Comparison of ENCODE assay signal across 8 cellular contexts in genomic region chr4:89308161-89308500, GRCh38. TPM values are rescaled to one million over a fixed set of nuclear protein-coding genes. Genes with fewer than 3 reads are reported as not detected.
DNase-seq lines count a peak whose midpoint lies in the region; ATAC-seq and TF ChIP-seq lines count a peak whose summit lies in the region.

No MANE protein-coding gene starts in this region.

- H3K36me3 Mint-ChIP-seq in T-helper 1 cell treated with Interleukin-12 subunit alpha and Interleukin-12 subunit beta and Interleukin-4 antibody, amounts not matched to agents 30 μg/mL and 1 μg/mL, for 36 hours (ENCODE audit: low read depth): peaks cover 29% of the 10 kb centered on the region
- peaks cover 9% of the 10 kb centered on the region for H3K36me3 Mint-ChIP-seq in activated CD8-positive, alpha-beta T cell treated with anti-CD3 and anti-CD28 coated beads for 36 hours (ENCODE audit: low read depth)

- H3K9me3 Mint-ChIP-seq in T-helper 1 cell treated with Interleukin-12 subunit alpha and Interleukin-12 subunit beta and Interleukin-4 antibody, amounts not matched to agents 30 μg/mL and 1 μg/mL, for 36 hours: no peaks in the 10 kb centered on the region
- H3K9me3 Mint-ChIP-seq in activated CD8-positive, alpha-beta T cell treated with anti-CD3 and anti-CD28 coated beads for 36 hours: no peaks in the 10 kb centered on the region

- ATAC-seq in activated CD8-positive, alpha-beta T cell treated with anti-CD3 and anti-CD28 coated beads for 36 hours: no peak
- ATAC-seq in GM18868 (IDR thresholded peaks at IDR 0.05; ENCODE audit: unreplicated experiment): no peak

- H3K27me3 ChIP-seq in subcutaneous abdominal adipose tissue (ENCODE audit: control insufficient read depth in 5 of 5, insufficient read depth in 4 of 5, low read length in 5 of 5): peaks cover 4 to 13% (median 11%) of the 10 kb centered on the region in 5 donors

- DNase-seq in T-helper 1 cell (no peak), GM19240 (ENCODE audit: insufficient read length, low spot score) (no peak), foreskin melanocyte (no peak)
- no peak for DNase-seq in activated CD8-positive, alpha-beta T cell treated with anti-CD3 and anti-CD28 coated beads for 36 hours

- POLR2A ChIA-PET in activated CD8-positive, alpha-beta T cell treated with anti-CD3 and anti-CD28 coated beads for 36 hours (lab: Charles Lee): interaction anchor here (1.0 to 2.5 kb wide), 6 partner anchors 9 to 82 kb away, joined by 3 to 22 read pairs (median 5); no protein-coding TSS in a partner anchor

- H3K4me3 ChIP-seq in iPS-18c (ENCODE audit: insufficient read depth, low read depth, low read length) (peak overlapping the region; percentile 80; the same call in 1 of the 2 replicates), subcutaneous abdominal adipose tissue (ENCODE audit: low read depth in 1 of 5, low read length in 5 of 5) (peak overlapping the region; percentile 65 to 77 (median 69))

- CTCF ChIA-PET in activated CD8-positive, alpha-beta T cell treated with anti-CD3 and anti-CD28 coated beads for 36 hours (lab: Charles Lee): interaction anchor here (1.3 to 4.0 kb wide), 6 partner anchors 9 to 82 kb away, joined by 3 to 16 read pairs (median 4); no protein-coding TSS in a partner anchor

- peaks cover 47% of the 10 kb centered on the region for H3K4me1 Mint-ChIP-seq in T-helper 1 cell treated with Interleukin-12 subunit alpha and Interleukin-12 subunit beta and Interleukin-4 antibody, amounts not matched to agents 30 μg/mL and 1 μg/mL, for 36 hours (ENCODE audit: low read depth)
- peaks cover 45% of the 10 kb centered on the region for H3K4me1 Mint-ChIP-seq in activated CD8-positive, alpha-beta T cell treated with anti-CD3 and anti-CD28 coated beads for 36 hours (ENCODE audit: low read depth)

- no peaks in the 10 kb centered on the region for H3K36me3 ChIP-seq in subcutaneous abdominal adipose tissue (ENCODE audit: control insufficient read depth in 5 of 5, insufficient read depth in 5 of 5, low read length in 5 of 5)

- H3K27ac ChIP-seq in subcutaneous abdominal adipose tissue (ENCODE audit: low read depth, low read length): no peak overlapping the region

- intact Hi-C loops in activated CD8-positive, alpha-beta T cell treated with anti-CD3 and anti-CD28 coated beads for 36 hours (cut with micrococcal nuclease): loop anchor here (5.0 kb wide), 1 partner anchor 81 kb away; no protein-coding TSS in a partner anchor

- no peak overlapping the region for H3K27ac Mint-ChIP-seq in T-helper 1 cell treated with Interleukin-12 subunit alpha and Interleukin-12 subunit beta and Interleukin-4 antibody, amounts not matched to agents 30 μg/mL and 1 μg/mL, for 36 hours
- H3K27ac Mint-ChIP-seq in activated CD8-positive, alpha-beta T cell treated with anti-CD3 and anti-CD28 coated beads for 36 hours: peak overlapping the region; percentile 18

- peaks cover 0 to 23% (median 16%) of the 10 kb centered on the region in 5 donors for H3K4me1 ChIP-seq in subcutaneous abdominal adipose tissue (ENCODE audit: control insufficient read depth in 5 of 5, insufficient read depth in 5 of 5, low read length in 5 of 5)

- no peak for TF ChIP-seq CTCF in activated CD8-positive, alpha-beta T cell treated with anti-CD3 and anti-CD28 coated beads for 36 hours (IDR thresholded peaks at IDR 0.05)

- no peaks in the 10 kb centered on the region for H3K9me3 ChIP-seq in iPS-18c (ENCODE audit: control insufficient read depth, insufficient read depth, low read length)
- H3K9me3 ChIP-seq in subcutaneous abdominal adipose tissue (ENCODE audit: control insufficient read depth in 5 of 5, low read length in 5 of 5): no peaks in the 10 kb centered on the region

- H3K4me3 Mint-ChIP-seq in T-helper 1 cell treated with Interleukin-12 subunit alpha and Interleukin-12 subunit beta and Interleukin-4 antibody, amounts not matched to agents 30 μg/mL and 1 μg/mL, for 36 hours: peak overlapping the region; percentile 97
- H3K4me3 Mint-ChIP-seq in activated CD8-positive, alpha-beta T cell treated with anti-CD3 and anti-CD28 coated beads for 36 hours: peak overlapping the region; percentile 87

- no peaks in the 10 kb centered on the region for H3K27me3 Mint-ChIP-seq in T-helper 1 cell treated with Interleukin-12 subunit alpha and Interleukin-12 subunit beta and Interleukin-4 antibody, amounts not matched to agents 30 μg/mL and 1 μg/mL, for 36 hours (ENCODE audit: low read depth)
- H3K27me3 Mint-ChIP-seq in activated CD8-positive, alpha-beta T cell treated with anti-CD3 and anti-CD28 coated beads for 36 hours: no peaks in the 10 kb centered on the region

- no peak overlapping the region for H3K9ac ChIP-seq in subcutaneous abdominal adipose tissue (ENCODE audit: low read length in 5 of 5)

RNA-seq across cellular contexts. Expression of gene GPRIN3, which starts 0.5 kb away (rescaled TPM):
- total RNA-seq in activated CD8-positive, alpha-beta T cell treated with anti-CD3 and anti-CD28 coated beads for 36 hours: 10 to 100 TPM; 10.6 to 11.8 TPM
